Comparison of ENCODE assay signal across 32 cellular contexts in genomic region chr10:26682926-26683325, GRCh38. TPM values are rescaled to one million over a fixed set of nuclear protein-coding genes. Genes with fewer than 3 reads are reported as not detected.
DNase-seq lines count a peak whose midpoint lies in the region; ATAC-seq, FAIRE-seq and TF ChIP-seq lines count a peak whose summit lies in the region.
"Had no signal": no experiment of that assay in that cellular context is flagged by ENCODE, and none has a peak within 500 bp of the region (broad histone marks: within the 10 kb centered on the region; RNA-seq: fewer than 3 reads in every experiment).

No MANE protein-coding gene starts in this region.

- no peaks in the 10 kb centered on the region for H3K9me3 Mint-ChIP-seq in MCF 10A (ENCODE audit: unreplicated experiment)
- peaks cover 2% of the 10 kb centered on the region for H3K9me3 Mint-ChIP-seq in activated naive CD8-positive, alpha-beta T cell treated with anti-CD3 and anti-CD28 coated beads for 36 hours
- H3K9me3 Mint-ChIP-seq: activated T-cell treated with anti-CD3 and anti-CD28 coated beads, Interleukin-2, amount 50 U/mL, for 4 hours; natural killer cell treated with Interleukin-12 subunit alpha and Interleukin-12 subunit beta and Interleukin-15 and Interleukin-18, amount 100 ng/mL, for 72 hours had no signal

- POLR2A ChIA-PET in MCF 10A (lab: Yijun Ruan, JAX), result interaction anchor here (0.6 to 3.8 kb wide), 2 partner anchors 14 to 76 kb away, joined by 4 to 12 read pairs; partner anchors contain the start of gene PDSS1

- H3K36me3 ChIP-seq in mammary epithelial cell (ENCODE audit: insufficient read depth, low read length), result no peaks in the 10 kb centered on the region
- no peaks in the 10 kb centered on the region for H3K36me3 ChIP-seq in prostate gland
- H3K36me3 ChIP-seq: lower lobe of right lung, sigmoid colon, tibial nerve had no signal

- H3K27me3 ChIP-seq in mammary epithelial cell (ENCODE audit: insufficient read depth, low read length) (no peaks in the 10 kb centered on the region), prostate gland (replicated peaks; ENCODE audit: insufficient read depth) (no peaks in the 10 kb centered on the region)
- H3K27me3 ChIP-seq: hepatocyte had no signal

- no peaks in the 10 kb centered on the region for H3K36me3 Mint-ChIP-seq in MCF 10A (ENCODE audit: insufficient read depth, unreplicated experiment)
- H3K36me3 Mint-ChIP-seq in activated naive CD8-positive, alpha-beta T cell treated with anti-CD3 and anti-CD28 coated beads for 36 hours, result peaks cover 3% of the 10 kb centered on the region
- H3K36me3 Mint-ChIP-seq: CD14-positive monocyte; natural killer cell treated with Interleukin-12 subunit alpha and Interleukin-12 subunit beta and Interleukin-15 and Interleukin-18, amount 100 ng/mL, for 72 hours had no signal

- H3K79me2 ChIP-seq in mammary epithelial cell (ENCODE audit: insufficient read depth, low read length), result no peaks in the 10 kb centered on the region
- H3K79me2 ChIP-seq: hepatocyte had no signal

- in situ Hi-C loops in mammary epithelial cell (cut with MboI; ENCODE audit: low sequenced_read_pairs in 2 of 2), result no loop called here
- in situ Hi-C loops in G401 (cut with HindIII; ENCODE audit: low sequenced_read_pairs), result no loop called here

- peaks cover 11% of the 10 kb centered on the region for H3K4me1 Mint-ChIP-seq in MCF 10A (ENCODE audit: insufficient read depth, unreplicated experiment)
- peaks cover 26% of the 10 kb centered on the region for H3K4me1 Mint-ChIP-seq in activated naive CD8-positive, alpha-beta T cell treated with anti-CD3 and anti-CD28 coated beads for 36 hours

- intact Hi-C loops in mammary epithelial cell (cut with micrococcal nuclease) (loop anchor here (10.0 kb wide), 1 partner anchor 68 kb away; no protein-coding TSS in a partner anchor), MCF 10A (cut with micrococcal nuclease) (no loop called here), prostate gland (cut with DNase I) (no loop called here)

- H3K27me3 Mint-ChIP-seq in MCF 10A (ENCODE audit: insufficient read depth, unreplicated experiment), result no peaks in the 10 kb centered on the region
- H3K27me3 Mint-ChIP-seq in activated naive CD8-positive, alpha-beta T cell treated with anti-CD3 and anti-CD28 coated beads for 36 hours, result peaks cover 4% of the 10 kb centered on the region

- H3K4me3 Mint-ChIP-seq in MCF 10A (ENCODE audit: unreplicated experiment), result no peak overlapping the region
- H3K4me3 Mint-ChIP-seq in activated naive CD8-positive, alpha-beta T cell treated with anti-CD3 and anti-CD28 coated beads for 36 hours, result no peak overlapping the region
- H3K4me3 Mint-ChIP-seq: activated T-cell treated with anti-CD3 and anti-CD28 coated beads, Interleukin-2, amount 50 U/mL, for 4 hours; natural killer cell treated with Interleukin-12 subunit alpha and Interleukin-12 subunit beta and Interleukin-15 and Interleukin-18, amount 100 ng/mL, for 72 hours had no signal

- CTCF ChIA-PET in mammary epithelial cell (lab: Charles Lee; ENCODE audit: low non-redundant PET), result no interaction called here
- CTCF ChIA-PET in MCF 10A (lab: Yijun Ruan, JAX), result interaction anchor here (0.5 to 1.1 kb wide), 6 partner anchors 8 to 796 kb away, joined by 3 to 5 read pairs (median 3); no protein-coding TSS in a partner anchor

- DNase-seq in mammary epithelial cell (no peak), MCF 10A (ENCODE audit: unreplicated experiment) (no peak), GM18507 (ENCODE audit: extremely low spot score, insufficient read length, low read depth) (no peak), prostate gland (ENCODE audit: low spot score) (no peak), G401 (ENCODE audit: low spot score) (no peak)
- no peak for DNase-seq in activated naive CD8-positive, alpha-beta T cell treated with anti-CD3 and anti-CD28 coated beads for 36 hours
- DNase-seq: activated gamma-delta T cell treated with Interleukin-2 at 50 U/mL for 16 hours; activated T-cell treated with anti-CD3 and anti-CD28 coated beads, Interleukin-2, amount 50 U/mL, for 4 hours; anterior cingulate cortex; effector memory CD4-positive, alpha-beta T cell; EL; KBM-7; lower lobe of right lung; MM.1S; NCI-H2029; NCI-H526; occipital lobe; PC-9; psoas muscle; sigmoid colon; stimulated activated CD4-positive, alpha-beta T cell treated with anti-CD3 and anti-CD28 coated beads, Interleukin-12 subunit alpha, Interleukin-12 subunit beta, amount 100 ng/mL, for 4 hours; stimulated activated CD4-positive, alpha-beta T cell treated with anti-CD3 and anti-CD28 coated beads, Interleukin-2, amount 100 ng/mL, for 48 hours had no signal

- H4K20me1 ChIP-seq in mammary epithelial cell (ENCODE audit: insufficient read depth, low read length), result no peaks in the 10 kb centered on the region

- peaks cover 4% of the 10 kb centered on the region for H3K4me1 ChIP-seq in mammary epithelial cell (ENCODE audit: insufficient read depth, low read length)
- no peaks in the 10 kb centered on the region for H3K4me1 ChIP-seq in prostate gland (replicated peaks)
- H3K4me1 ChIP-seq: lower lobe of right lung, psoas muscle, sigmoid colon, tibial nerve had no signal

- H3K27ac Mint-ChIP-seq in MCF 10A (ENCODE audit: low read depth, unreplicated experiment), result no peak overlapping the region
- H3K27ac Mint-ChIP-seq in activated naive CD8-positive, alpha-beta T cell treated with anti-CD3 and anti-CD28 coated beads for 36 hours, result peak overlapping the region; percentile 70
- H3K27ac Mint-ChIP-seq: natural killer cell treated with Interleukin-12 subunit alpha and Interleukin-12 subunit beta and Interleukin-15 and Interleukin-18, amount 100 ng/mL, for 72 hours had no signal

- TF ChIP-seq CTCF in mammary epithelial cell (conservative IDR thresholded peaks at IDR 0.05 in 1 of 2, IDR thresholded peaks at IDR 0.05 in 1 of 2; ENCODE audit: extremely low read depth in 1 of 2, insufficient read depth in 1 of 2, low read depth in 1 of 2, low read length in 2 of 2) (no peak), MCF 10A (IDR thresholded peaks at IDR 0.05; ENCODE audit: unreplicated experiment) (no peak), prostate gland (IDR thresholded peaks at IDR 0.05) (no peak)

- H2AFZ ChIP-seq in mammary epithelial cell (ENCODE audit: low read depth, low read length), result peak overlapping the region; percentile 28
- H2AFZ ChIP-seq: hepatocyte, PC-9 had no signal

- no peak for TF ChIP-seq POLR2A in prostate gland (IDR thresholded peaks at IDR 0.05)
- no peak for TF ChIP-seq POLR2A in GM18505 (IDR thresholded peaks at IDR 0.05; ENCODE audit: borderline replicate concordance, extremely low read depth, insufficient read depth, insufficient read length)

- dilution Hi-C loops in mammary epithelial cell (cut with HindIII; ENCODE audit: low sequenced_read_pairs), result no loop called here

- H3K4me3 ChIP-seq in mammary epithelial cell (replicated peaks in 1 of 3; ENCODE audit: insufficient read depth in 1 of 3, low read depth in 2 of 3, low read length in 3 of 3) (no peak overlapping the region), prostate gland (no peak overlapping the region)
- H3K4me3 ChIP-seq: hepatocyte, lower lobe of right lung, PC-9, psoas muscle, sigmoid colon, tibial nerve had no signal

- FAIRE-seq in GM18507 (lab: Jason Lieb, UNC), result peak; percentile 24
- FAIRE-seq: bronchial epithelial cell, colon had no signal

- H3K9me3 ChIP-seq in mammary epithelial cell (replicated peaks; ENCODE audit: insufficient read depth, low read length), result no peaks in the 10 kb centered on the region
- no peaks in the 10 kb centered on the region for H3K9me3 ChIP-seq in prostate gland
- H3K9me3 ChIP-seq: lower lobe of right lung, psoas muscle, sigmoid colon, tibial nerve had no signal

- ATAC-seq in GM18505 (IDR thresholded peaks at IDR 0.05; ENCODE audit: unreplicated experiment), result no peak
- ATAC-seq: activated CD4-positive, CD25-positive, alpha-beta regulatory T cell treated with anti-CD3 and anti-CD28 coated beads, Interleukin-2, amount 50 U/mL, for 24 hours; activated T-cell treated with anti-CD3 and anti-CD28 coated beads, Interleukin-2, amount 50 U/mL, for 4 hours; lower lobe of right lung; natural killer cell treated with Interleukin-12 subunit alpha and Interleukin-12 subunit beta and Interleukin-15 and Interleukin-18, amount 100 ng/mL, for 72 hours; psoas muscle; SK-N-SH treated with all-trans-retinoic acid at 6 μM for 48 hours had no signal

- WGBS in mammary epithelial cell (ENCODE audit: low coverage, missing lambda C conversion rate), result 43% methylated on average over 6 of the region's 6 CpGs
- WGBS in prostate gland, result 41% methylated on average over 6 of the region's 6 CpGs

- BruUV-seq in mammary epithelial cell (replicated peaks; lab: Mats Ljungman, UMichigan), result no TSS peak
- no TSS peak for BruUV-seq in MCF 10A (replicated peaks; lab: Mats Ljungman, UMichigan)

- H3K9ac ChIP-seq in mammary epithelial cell (ENCODE audit: insufficient read depth, low read length), result no peak overlapping the region

- H3K4me2 ChIP-seq in mammary epithelial cell (ENCODE audit: insufficient read depth, low read depth, low read length), result no peak overlapping the region
- H3K4me2 ChIP-seq: hepatocyte, PC-9 had no signal

- H3K27ac ChIP-seq in mammary epithelial cell (ENCODE audit: insufficient read depth, low read depth, low read length), result no peak overlapping the region
- no peak overlapping the region for H3K27ac ChIP-seq in prostate gland
- H3K27ac ChIP-seq: epithelial cell of prostate, hepatocyte, lower lobe of right lung, PC-9, psoas muscle, sigmoid colon, tibial nerve had no signal

RNA-seq across cellular contexts. Expression of gene PDSS1, which starts 14.6 kb away (rescaled TPM):
- total RNA-seq in mammary epithelial cell, result 10 to 100 TPM in 1 of 2 donors, 1 to 10 TPM in 1; 4.8 to 11.2 TPM
- polyA plus RNA-seq in mammary epithelial cell, result 24.2 TPM
- 74.5 TPM for polyA minus RNA-seq in mammary epithelial cell
- total RNA-seq in MCF 10A (2022), result 9.1 and 14.3 TPM in 2 replicates
- 10 to 100 TPM; 30.2 to 30.7 TPM for total RNA-seq in activated naive CD8-positive, alpha-beta T cell treated with anti-CD3 and anti-CD28 coated beads for 36 hours
- total RNA-seq in prostate gland, result 1 to 10 TPM; 2.8 to 6.8 TPM
- 11.2 and 20.2 TPM in 2 replicates for total RNA-seq in G401 (2014; rRNA removed; shearing (Covaris generic))
